In genomic region chr11:2121227-2122130, GRCh38 we compare ENCODE assay signal across 1 cellular context.
TF ChIP-seq lines count a peak whose summit lies in the region.

No MANE protein-coding gene starts in this region.

TF ChIP-seq in HepG2, 621 proteins besides CTCF, POLR2A, EP300 and RAD21:
- TF ChIP-seq, protein P1, sequence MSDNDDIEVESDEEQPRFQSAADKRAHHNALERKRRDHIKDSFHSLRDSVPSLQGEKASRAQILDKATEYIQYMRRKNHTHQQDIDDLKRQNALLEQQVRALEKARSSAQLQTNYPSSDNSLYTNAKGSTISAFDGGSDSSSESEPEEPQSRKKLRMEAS (IDR thresholded peaks at IDR 0.05): 0 out of 2 replicates have a peak, but pooled peaks have one; percentile 18
- TF ChIP-seq HNF4A (CRISPR knock-in tag; IDR thresholded peaks at IDR 0.05): no peak
- 0 out of 2 replicates have a peak, but pooled peaks have one; percentile 58 for TF ChIP-seq ZMYM3 (CRISPR knock-in tag; IDR thresholded peaks at IDR 0.05)
- TF ChIP-seq, protein P2, sequence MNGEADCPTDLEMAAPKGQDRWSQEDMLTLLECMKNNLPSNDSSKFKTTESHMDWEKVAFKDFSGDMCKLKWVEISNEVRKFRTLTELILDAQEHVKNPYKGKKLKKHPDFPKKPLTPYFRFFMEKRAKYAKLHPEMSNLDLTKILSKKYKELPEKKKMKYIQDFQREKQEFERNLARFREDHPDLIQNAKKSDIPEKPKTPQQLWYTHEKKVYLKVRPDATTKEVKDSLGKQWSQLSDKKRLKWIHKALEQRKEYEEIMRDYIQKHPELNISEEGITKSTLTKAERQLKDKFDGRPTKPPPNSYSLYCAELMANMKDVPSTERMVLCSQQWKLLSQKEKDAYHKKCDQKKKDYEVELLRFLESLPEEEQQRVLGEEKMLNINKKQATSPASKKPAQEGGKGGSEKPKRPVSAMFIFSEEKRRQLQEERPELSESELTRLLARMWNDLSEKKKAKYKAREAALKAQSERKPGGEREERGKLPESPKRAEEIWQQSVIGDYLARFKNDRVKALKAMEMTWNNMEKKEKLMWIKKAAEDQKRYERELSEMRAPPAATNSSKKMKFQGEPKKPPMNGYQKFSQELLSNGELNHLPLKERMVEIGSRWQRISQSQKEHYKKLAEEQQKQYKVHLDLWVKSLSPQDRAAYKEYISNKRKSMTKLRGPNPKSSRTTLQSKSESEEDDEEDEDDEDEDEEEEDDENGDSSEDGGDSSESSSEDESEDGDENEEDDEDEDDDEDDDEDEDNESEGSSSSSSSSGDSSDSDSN (CRISPR knock-in tag; IDR thresholded peaks at IDR 0.05): no peak
- TF ChIP-seq DPF2 (CRISPR knock-in tag; IDR thresholded peaks at IDR 0.05; ENCODE audit: borderline replicate concordance, low read depth): no peak
- TF ChIP-seq MXD1 (CRISPR knock-in tag; IDR thresholded peaks at IDR 0.05): 0 out of 2 replicates have a peak, but pooled peaks have one; percentile 29
- TF ChIP-seq, protein P3, sequence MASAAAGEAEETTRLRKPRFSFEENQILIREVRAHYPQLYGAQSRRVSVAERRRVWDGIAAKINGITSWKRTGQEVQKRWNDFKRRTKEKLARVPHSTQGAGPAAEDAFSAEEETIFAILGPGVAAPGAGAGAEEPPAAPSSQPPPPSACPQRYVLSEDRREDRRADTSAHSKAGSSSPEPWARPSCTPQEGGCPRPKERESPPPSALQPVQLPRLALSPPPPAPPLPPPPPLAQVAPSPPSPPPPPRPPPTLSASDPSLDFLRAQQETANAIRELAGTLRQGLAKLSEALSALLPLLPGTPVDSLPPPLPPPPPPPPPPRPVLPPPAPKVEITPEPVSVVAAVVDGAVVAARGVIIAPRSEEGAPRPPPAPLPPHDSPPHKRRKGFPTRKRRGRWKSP (CRISPR knock-in tag; IDR thresholded peaks at IDR 0.05): no peak
- no peak for TF ChIP-seq SKIL (CRISPR knock-in tag; IDR thresholded peaks at IDR 0.05; ENCODE audit: borderline replicate concordance)
